8 cellular contexts compared by ENCODE assay signal in the genomic region with DNA sequence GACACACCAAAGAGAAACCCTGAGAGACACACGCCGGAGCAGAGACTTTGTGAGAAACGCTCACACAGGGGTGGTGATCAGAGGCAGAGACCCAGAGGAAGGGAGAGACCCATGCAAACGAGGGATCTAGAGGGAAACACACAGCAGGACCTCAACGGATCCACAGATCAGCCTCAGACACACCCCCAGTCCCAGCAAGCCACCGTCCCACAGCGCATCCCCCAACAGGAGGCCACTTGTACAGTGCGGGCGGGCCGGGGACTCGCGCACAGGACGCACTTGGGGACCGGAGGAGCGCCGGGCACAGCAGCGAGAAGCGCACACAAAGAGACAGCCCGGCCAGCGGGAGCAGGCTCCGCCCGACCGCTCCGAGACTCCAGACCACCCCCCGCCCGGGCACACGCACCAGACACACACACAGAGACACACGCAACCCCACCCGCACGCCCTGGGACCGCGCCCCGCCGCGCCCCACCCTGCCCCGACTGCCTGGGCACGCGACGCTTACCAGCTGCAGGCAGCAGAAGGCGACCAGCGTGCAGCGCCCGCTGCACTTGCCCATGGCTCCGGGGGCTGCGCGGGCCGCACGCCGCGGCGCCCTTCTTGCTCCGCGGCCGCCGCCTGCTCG. TPM values are rescaled to one million over a fixed set of nuclear protein-coding genes. Genes with fewer than 3 reads are reported as not detected.
A peak's percentile ranks its signal among the peaks of the same experiment; 100 is the strongest.
DNase-seq lines count a peak whose midpoint lies in the region; ATAC-seq, FAIRE-seq and TF ChIP-seq lines count a peak whose summit lies in the region.

No MANE protein-coding gene starts in this region.

- H3K27ac ChIP-seq in ACC112 (ENCODE audit: low read depth, low read length) (no peak overlapping the region), small intestine (ENCODE audit: low read depth in 1 of 2, low read length in 1 of 2) (no peak overlapping the region)

- peaks cover 29% of the 10 kb centered on the region for H3K27me3 Mint-ChIP-seq in activated naive CD8-positive, alpha-beta T cell
- H3K27me3 Mint-ChIP-seq in stimulated activated naive CD8-positive, alpha-beta T cell treated with anti-CD3 and anti-CD28 coated beads, Interleukin-15, amount 100 ng/mL, for 72 hours: peaks cover 75% of the 10 kb centered on the region

- no peak for TF ChIP-seq CTCF in GM10266 (IDR thresholded peaks at IDR 0.05; ENCODE audit: control insufficient read depth, insufficient read depth, low read depth, missing control alignments)

- no peak for FAIRE-seq in small intestine (lab: Jason Lieb, UNC)

- H3K4me3 Mint-ChIP-seq in activated naive CD8-positive, alpha-beta T cell: peak overlapping the region; percentile 73
- H3K4me3 Mint-ChIP-seq in stimulated activated naive CD8-positive, alpha-beta T cell treated with anti-CD3 and anti-CD28 coated beads, Interleukin-15, amount 100 ng/mL, for 72 hours: peak overlapping the region; percentile 63 to 76

- DNase-seq in GM10266 (ENCODE audit: extremely low spot score) (peak; percentile 36), kidney tubule cell (ENCODE audit: low spot score) (no peak), small intestine (no peak), SW 1271 (lab: John Stamatoyannopoulos, UW) (no peak)
- DNase-seq in stimulated activated naive CD8-positive, alpha-beta T cell treated with anti-CD3 and anti-CD28 coated beads, Interleukin-15, amount 100 ng/mL, for 72 hours: no peak

- 1 to 2% (median 1%) methylated on average over 34 to 56 of the region's 56 CpGs for WGBS in small intestine, 3 donors

- H3K4me1 Mint-ChIP-seq in activated naive CD8-positive, alpha-beta T cell (ENCODE audit: low read depth): peaks cover 17% of the 10 kb centered on the region
- H3K4me1 Mint-ChIP-seq in stimulated activated naive CD8-positive, alpha-beta T cell treated with anti-CD3 and anti-CD28 coated beads, Interleukin-15, amount 100 ng/mL, for 72 hours: peaks cover 10% of the 10 kb centered on the region

- H3K4me1 ChIP-seq in ACC112 (ENCODE audit: control insufficient read depth, insufficient read depth, low read length, unreplicated experiment) (peaks cover 11% of the 10 kb centered on the region), small intestine (ENCODE audit: control insufficient read depth in 2 of 2, insufficient read depth in 1 of 2, low read depth in 1 of 2, low read length in 1 of 2) (peaks cover 0 to 3% of the 10 kb centered on the region in 2 donors)

- H3K4me3 ChIP-seq in ACC112 (ENCODE audit: low read depth, low read length): peak overlapping the region; percentile 69
- peak overlapping the region; percentile 74 for H3K4me3 ChIP-seq in iPS-18c (ENCODE audit: insufficient read depth, low read depth, low read length)
- H3K4me3 ChIP-seq in small intestine (ENCODE audit: low read depth in 1 of 2, low read length in 2 of 2): peak overlapping the region in 1 of 2 donors; percentile 42

- H3K36me3 Mint-ChIP-seq in activated naive CD8-positive, alpha-beta T cell: no peaks in the 10 kb centered on the region

- no peak overlapping the region for H3K27ac Mint-ChIP-seq in activated naive CD8-positive, alpha-beta T cell
- peak overlapping the region in 1 of 2 donors; percentile 68 for H3K27ac Mint-ChIP-seq in stimulated activated naive CD8-positive, alpha-beta T cell treated with anti-CD3 and anti-CD28 coated beads, Interleukin-15, amount 100 ng/mL, for 72 hours

- H3K9me3 Mint-ChIP-seq in activated naive CD8-positive, alpha-beta T cell (ENCODE audit: low read depth): no peaks in the 10 kb centered on the region
- no peaks in the 10 kb centered on the region for H3K9me3 Mint-ChIP-seq in stimulated activated naive CD8-positive, alpha-beta T cell treated with anti-CD3 and anti-CD28 coated beads, Interleukin-15, amount 100 ng/mL, for 72 hours

- ATAC-seq in stimulated activated naive CD8-positive, alpha-beta T cell treated with anti-CD3 and anti-CD28 coated beads, Interleukin-15, amount 100 ng/mL, for 72 hours: peak; percentile 62

- peaks cover 66% of the 10 kb centered on the region for H3K27me3 ChIP-seq in ACC112 (ENCODE audit: insufficient read depth, low read length)
- peaks cover 4 to 34% of the 10 kb centered on the region in 2 donors for H3K27me3 ChIP-seq in small intestine (ENCODE audit: control insufficient read depth in 2 of 2, insufficient read depth in 2 of 2, low read length in 2 of 2)

- H2AFZ ChIP-seq in ACC112 (ENCODE audit: low read length, unreplicated experiment): no peak overlapping the region

- no peaks in the 10 kb centered on the region for H3K36me3 ChIP-seq in ACC112 (ENCODE audit: insufficient read depth, low read length)
- no peaks in the 10 kb centered on the region for H3K36me3 ChIP-seq in small intestine (ENCODE audit: control insufficient read depth in 2 of 2, insufficient read depth in 2 of 2, low read length in 2 of 2)

- no peaks in the 10 kb centered on the region for H3K79me2 ChIP-seq in ACC112 (ENCODE audit: control insufficient read depth, insufficient read depth, low read length, unreplicated experiment)

- H3K9me3 ChIP-seq in iPS-18c (ENCODE audit: control insufficient read depth, insufficient read depth, low read length) (no peaks in the 10 kb centered on the region), small intestine (ENCODE audit: control insufficient read depth, low read depth) (no peaks in the 10 kb centered on the region)

RNA-seq across cellular contexts. Expression of gene NKAIN1, which starts 0.6 kb away (rescaled TPM):
- under 1 TPM in 1 of 3 donors, not detected in 2; 0.94 TPM for polyA plus RNA-seq in small intestine

RNA-seq across cellular contexts. Expression of gene SNRNP40, which starts 57.5 kb away (rescaled TPM):
- 10 to 100 TPM; 14.8 to 35.8 (median 19.5) TPM for polyA plus RNA-seq in small intestine

RNA-seq across cellular contexts. Expression of gene ZCCHC17, which starts 57.7 kb away (rescaled TPM):
- 10 to 100 TPM; 21.1 to 28.1 (median 22.1) TPM for polyA plus RNA-seq in small intestine
